ENCODE assay signal across 18 cellular contexts in genomic region chr4:156182269-156182668, GRCh38.
"Had no signal": no experiment of that assay in that cellular context is flagged by ENCODE, and none has a peak within 500 bp of the region (broad histone marks: within the 10 kb centered on the region; RNA-seq: fewer than 3 reads in every experiment).

No MANE protein-coding gene starts in this region.

- H3K36me3 Mint-ChIP-seq: activated naive CD8-positive, alpha-beta T cell treated with anti-CD3 and anti-CD28 coated beads for 36 hours had no signal

- H3K27ac ChIP-seq: dorsolateral prefrontal cortex, left ventricle myocardium inferior, skin epidermis, suprapubic skin, vagina had no signal

- H3K4me1 Mint-ChIP-seq: activated naive CD8-positive, alpha-beta T cell treated with anti-CD3 and anti-CD28 coated beads for 36 hours; nephron progenitor cell; stimulated activated naive CD8-positive, alpha-beta T cell treated with anti-CD3 and anti-CD28 coated beads, Interleukin-15, amount 100 ng/mL, for 72 hours had no signal

- ATAC-seq: right cardiac atrium; stimulated activated naive CD8-positive, alpha-beta T cell treated with anti-CD3 and anti-CD28 coated beads, Interleukin-15, amount 100 ng/mL, for 72 hours had no signal

- H3K9me3 Mint-ChIP-seq: activated naive CD8-positive, alpha-beta T cell treated with anti-CD3 and anti-CD28 coated beads for 36 hours; nephron progenitor cell; stimulated activated naive CD8-positive, alpha-beta T cell treated with anti-CD3 and anti-CD28 coated beads, Interleukin-15, amount 100 ng/mL, for 72 hours; T-helper 2 cell treated with Interferon-gamma antibody and Interleukin-4, amounts not matched to agents 5 μg/mL and 100 μg/mL, for 36 hours had no signal

- H3K4me3 Mint-ChIP-seq: activated naive CD8-positive, alpha-beta T cell treated with anti-CD3 and anti-CD28 coated beads for 36 hours; nephron progenitor cell; stimulated activated naive CD8-positive, alpha-beta T cell treated with anti-CD3 and anti-CD28 coated beads, Interleukin-15, amount 100 ng/mL, for 72 hours; T-helper 2 cell treated with Interferon-gamma antibody and Interleukin-4, amounts not matched to agents 5 μg/mL and 100 μg/mL, for 36 hours had no signal

- DNase-seq: activated CD4-positive, alpha-beta T cell treated with anti-CD3 and anti-CD28 coated beads, Interleukin-2, amount 50 U/mL, for 48 hours; activated naive CD8-positive, alpha-beta T cell treated with anti-CD3 and anti-CD28 coated beads for 36 hours; amniotic stem cell; caudate nucleus; dorsolateral prefrontal cortex; kidney; left ventricle myocardium inferior; nephron progenitor cell; nucleus accumbens; right cardiac atrium; stimulated activated CD4-positive, alpha-beta T cell treated with anti-CD3 and anti-CD28 coated beads, Interleukin-15, amount 100 ng/mL, for 24 hours; stimulated activated CD4-positive, alpha-beta T cell treated with anti-CD3 and anti-CD28 coated beads, Interleukin-2, amount 100 ng/mL, for 48 hours; stimulated activated naive CD8-positive, alpha-beta T cell treated with anti-CD3 and anti-CD28 coated beads, Interleukin-15, amount 100 ng/mL, for 72 hours; trophoblast cell had no signal

- H3K27me3 Mint-ChIP-seq: activated naive CD8-positive, alpha-beta T cell treated with anti-CD3 and anti-CD28 coated beads for 36 hours; stimulated activated naive CD8-positive, alpha-beta T cell treated with anti-CD3 and anti-CD28 coated beads, Interleukin-15, amount 100 ng/mL, for 72 hours had no signal

- H3K9me3 ChIP-seq: left ventricle myocardium inferior, suprapubic skin, vagina had no signal

- H3K27me3 ChIP-seq: dorsolateral prefrontal cortex, suprapubic skin, vagina had no signal

- H3K4me3 ChIP-seq: dorsolateral prefrontal cortex, left ventricle myocardium inferior, skin epidermis, suprapubic skin, vagina had no signal

- H3K27ac Mint-ChIP-seq: activated naive CD8-positive, alpha-beta T cell treated with anti-CD3 and anti-CD28 coated beads for 36 hours; nephron progenitor cell; stimulated activated naive CD8-positive, alpha-beta T cell treated with anti-CD3 and anti-CD28 coated beads, Interleukin-15, amount 100 ng/mL, for 72 hours; T-helper 2 cell treated with Interferon-gamma antibody and Interleukin-4, amounts not matched to agents 5 μg/mL and 100 μg/mL, for 36 hours had no signal

- H3K36me3 ChIP-seq: left ventricle myocardium inferior, suprapubic skin, vagina had no signal

- H3K4me1 ChIP-seq: left ventricle myocardium inferior, suprapubic skin, vagina had no signal
